8 cellular contexts compared by ENCODE assay signal in the genomic region with DNA sequence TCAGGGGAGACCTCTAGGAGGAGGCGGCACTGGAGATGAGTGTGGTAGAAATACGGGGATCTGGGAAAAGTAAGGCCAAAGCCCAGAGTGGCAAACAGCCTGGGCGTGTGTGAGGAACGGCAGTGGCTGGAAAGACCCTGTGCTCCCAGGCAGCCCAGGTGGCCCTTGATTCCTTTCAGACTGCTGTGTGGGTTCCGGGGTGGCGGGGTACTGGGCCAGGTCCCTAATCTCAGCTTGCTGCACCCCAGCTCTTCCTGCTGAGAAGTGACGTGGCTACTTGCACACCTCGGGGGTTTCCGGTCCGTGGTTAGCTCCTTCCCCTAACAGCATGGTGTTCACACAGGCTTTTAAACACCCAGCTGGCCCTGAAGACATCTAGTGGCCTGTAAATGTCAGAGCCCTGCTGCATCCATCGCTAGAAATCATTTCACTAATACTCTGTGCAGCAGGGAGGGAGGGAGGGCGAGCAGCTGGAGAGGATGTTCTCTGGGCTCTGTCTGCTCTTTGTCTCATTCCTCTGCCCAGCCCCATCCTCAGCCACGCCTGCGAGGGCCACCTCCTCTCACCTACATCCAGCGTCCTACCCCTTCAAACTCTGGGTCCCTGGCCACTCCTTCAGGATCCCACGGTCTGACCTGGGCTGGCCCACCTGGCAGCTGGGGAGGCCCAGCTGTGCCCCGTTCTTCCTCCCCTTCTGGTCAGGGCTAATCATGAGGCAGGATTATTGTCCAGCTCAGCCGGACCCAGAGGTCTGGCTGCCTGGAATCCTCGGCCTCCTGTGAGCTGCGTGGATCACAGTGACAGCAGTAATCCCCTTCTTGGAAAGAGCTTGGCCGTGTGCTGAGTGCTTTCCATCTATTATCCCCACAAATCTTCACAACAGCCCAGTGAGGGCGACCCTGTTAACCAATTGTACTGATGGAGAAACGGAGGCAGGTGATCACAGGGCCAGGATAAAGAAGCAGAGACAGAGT. TPM values are rescaled to one million over a fixed set of nuclear protein-coding genes. Genes with fewer than 3 reads are reported as not detected.
DNase-seq lines count a peak whose midpoint lies in the region; ATAC-seq lines count a peak whose summit lies in the region.

No MANE protein-coding gene starts in this region.

- no peak overlapping the region for H4K8ac ChIP-seq in mesenchymal stem cell (ENCODE audit: low read length)

- H3K27me3 Mint-ChIP-seq in activated CD4-positive, alpha-beta T cell treated with anti-CD3 and anti-CD28 coated beads, Interleukin-2, amount 10 ng/mL, durations not matched to agents 7 days and 5 days, result no peaks in the 10 kb centered on the region

- no peak overlapping the region for H2BK12ac ChIP-seq in mesenchymal stem cell (ENCODE audit: low read length in 2 of 2)

- H3K79me1 ChIP-seq in mesenchymal stem cell (replicated peaks; ENCODE audit: low read length, poor library complexity, severe bottlenecking), result peaks cover 30% of the 10 kb centered on the region

- no peak overlapping the region for H3K14ac ChIP-seq in mesenchymal stem cell (ENCODE audit: low read length in 2 of 2)

- no peak overlapping the region for H4K91ac ChIP-seq in mesenchymal stem cell (ENCODE audit: low read length)

- no peak overlapping the region for H3K4ac ChIP-seq in mesenchymal stem cell (ENCODE audit: low read depth in 1 of 2, low read length in 2 of 2)

- H3K27me3 ChIP-seq in mesenchymal stem cell (ENCODE audit: control insufficient read depth in 1 of 2, insufficient read depth in 1 of 2, low read length in 2 of 2), result no peaks in the 10 kb centered on the region

- H2AFZ ChIP-seq in mesenchymal stem cell (ENCODE audit: low read depth, low read length), result no peak overlapping the region

- H3K9me3 ChIP-seq in mesenchymal stem cell (ENCODE audit: control insufficient read depth, low read length), result no peaks in the 10 kb centered on the region

- POLR2A ChIA-PET in activated CD4-positive, alpha-beta T cell treated with anti-CD3 and anti-CD28 coated beads, Interleukin-2, amount 10 ng/mL, durations not matched to agents 7 days and 5 days (lab: Charles Lee), result interaction anchor here (1.0 to 1.7 kb wide), 2 partner anchors 31 to 37 kb away, joined by 3 to 8 read pairs; no protein-coding TSS in a partner anchor

- H2BK120ac ChIP-seq in mesenchymal stem cell (ENCODE audit: low read depth, low read length), result no peak overlapping the region

- H3K4me3 Mint-ChIP-seq in activated CD4-positive, alpha-beta T cell treated with anti-CD3 and anti-CD28 coated beads, Interleukin-2, amount 10 ng/mL, durations not matched to agents 7 days and 5 days, result peak overlapping the region; percentile 64

- no peak overlapping the region for H2AK5ac ChIP-seq in mesenchymal stem cell (ENCODE audit: low read length, severe bottlenecking)

- intact Hi-C loops in Right ventricle myocardium superior (cut with DNase I), result no loop called here

- 95% methylated on average over 21 of the region's 23 CpGs for WGBS in mesenchymal stem cell

- H3K27ac Mint-ChIP-seq in activated CD4-positive, alpha-beta T cell treated with anti-CD3 and anti-CD28 coated beads, Interleukin-2, amount 10 ng/mL, durations not matched to agents 7 days and 5 days, result peak overlapping the region; percentile 99

- H3K9ac ChIP-seq in mesenchymal stem cell (ENCODE audit: low read length), result no peak overlapping the region

- H3K36me3 ChIP-seq in mesenchymal stem cell (ENCODE audit: control insufficient read depth in 1 of 2, insufficient read depth in 2 of 2, low read depth in 1 of 2, low read length in 2 of 2), result peaks cover 47 to 60% of the 10 kb centered on the region in 2 experiments

- ATAC-seq in HG03196 (IDR thresholded peaks at IDR 0.05; ENCODE audit: unreplicated experiment) (peak; percentile 66), Right ventricle myocardium superior (ENCODE audit: poor library complexity) (no peak)

- no peak overlapping the region for H3K18ac ChIP-seq in mesenchymal stem cell (ENCODE audit: low read depth in 1 of 2, low read length in 2 of 2)

- no peaks in the 10 kb centered on the region for H3K9me3 Mint-ChIP-seq in activated CD4-positive, alpha-beta T cell treated with anti-CD3 and anti-CD28 coated beads, Interleukin-2, amount 10 ng/mL, durations not matched to agents 7 days and 5 days

- peak; percentile 92 for DNase-seq in GM19240 (ENCODE audit: insufficient read length, low spot score)
- peak; percentile 95 for DNase-seq in activated CD4-positive, alpha-beta T cell treated with anti-CD3 and anti-CD28 coated beads, Interleukin-2, amount 10 ng/mL, durations not matched to agents 7 days and 5 days
- peak; percentile 67 for DNase-seq in Right ventricle myocardium superior
- peak; percentile 78 to 79 for DNase-seq in stimulated activated CD8-positive, alpha-beta memory T cell treated with anti-CD3 and anti-CD28 coated beads, Interleukin-15, amount 100 ng/mL, for 48 hours (ENCODE audit: low read depth in 2 of 2)
- no peak for DNase-seq in mesenchymal stem cell
- no peak for DNase-seq in iPS-NIHi11 (ENCODE audit: low spot score)
- no peak for DNase-seq in HuH-7.5 (ENCODE audit: low spot score)

- H3K4me3 ChIP-seq in mesenchymal stem cell (ENCODE audit: insufficient read depth in 1 of 2, low read depth in 1 of 2, low read length in 2 of 2), result no peak overlapping the region

- no peak overlapping the region for H3K23ac ChIP-seq in mesenchymal stem cell (ENCODE audit: low read length in 2 of 2)

- H3K36me3 Mint-ChIP-seq in activated CD4-positive, alpha-beta T cell treated with anti-CD3 and anti-CD28 coated beads, Interleukin-2, amount 10 ng/mL, durations not matched to agents 7 days and 5 days (ENCODE audit: low read depth), result peaks cover 68% of the 10 kb centered on the region

- CTCF ChIA-PET in activated CD4-positive, alpha-beta T cell treated with anti-CD3 and anti-CD28 coated beads, Interleukin-2, amount 10 ng/mL, durations not matched to agents 7 days and 5 days (lab: Charles Lee), result interaction anchor here (0.6 to 5.9 kb wide), 20 partner anchors 8 to 334 kb away, joined by 3 to 29 read pairs (median 4); a partner anchor contains a TSS

- H3K4me2 ChIP-seq in mesenchymal stem cell (ENCODE audit: low read length, poor library complexity, severe bottlenecking), result no peak overlapping the region

- peaks cover 21% of the 10 kb centered on the region for H3K4me1 ChIP-seq in mesenchymal stem cell (ENCODE audit: control insufficient read depth, insufficient read depth, low read depth, low read length)

- H2BK5ac ChIP-seq in mesenchymal stem cell (ENCODE audit: low read depth, low read length, poor library complexity, severe bottlenecking), result no peak overlapping the region

- H2BK15ac ChIP-seq in mesenchymal stem cell (ENCODE audit: low read depth, poor library complexity, severe bottlenecking), result no peak overlapping the region

- H3K4me1 Mint-ChIP-seq in activated CD4-positive, alpha-beta T cell treated with anti-CD3 and anti-CD28 coated beads, Interleukin-2, amount 10 ng/mL, durations not matched to agents 7 days and 5 days, result peaks cover 75% of the 10 kb centered on the region

- H3K27ac ChIP-seq in mesenchymal stem cell (ENCODE audit: low read length, poor library complexity, severe bottlenecking), result no peak overlapping the region

RNA-seq across cellular contexts. Expression of a gene that starts 7.2 kb away (rescaled TPM):
- 10 to 100 TPM; 45.1 to 55.0 TPM for total RNA-seq in activated CD4-positive, alpha-beta T cell treated with anti-CD3 and anti-CD28 coated beads, Interleukin-2, amount 10 ng/mL, durations not matched to agents 7 days and 5 days
- 14.4 TPM for total RNA-seq in Right ventricle myocardium superior
- polyA plus RNA-seq in mesenchymal stem cell (2013, experiment 1 of 2), result 24.7 TPM
- polyA plus RNA-seq in mesenchymal stem cell (2013, experiment 2 of 2), result 24.1 TPM

RNA-seq across cellular contexts. Expression of a gene that starts 29.2 kb away (rescaled TPM):
- total RNA-seq in activated CD4-positive, alpha-beta T cell treated with anti-CD3 and anti-CD28 coated beads, Interleukin-2, amount 10 ng/mL, durations not matched to agents 7 days and 5 days, result 1 to 10 TPM; 2.4 to 3.0 TPM
- not detected for total RNA-seq in Right ventricle myocardium superior
- 0.03 TPM for polyA plus RNA-seq in mesenchymal stem cell (2013, experiment 1 of 2)
- not detected for polyA plus RNA-seq in mesenchymal stem cell (2013, experiment 2 of 2)

RNA-seq across cellular contexts. Expression of a gene that starts 46.0 kb away (rescaled TPM):
- total RNA-seq in activated CD4-positive, alpha-beta T cell treated with anti-CD3 and anti-CD28 coated beads, Interleukin-2, amount 10 ng/mL, durations not matched to agents 7 days and 5 days, result 10 to 100 TPM; 16.4 to 16.9 TPM
- total RNA-seq in Right ventricle myocardium superior, result 5.5 TPM
- polyA plus RNA-seq in mesenchymal stem cell (2013, experiment 1 of 2), result 8.1 TPM
- polyA plus RNA-seq in mesenchymal stem cell (2013, experiment 2 of 2), result 8.6 TPM

RNA-seq across cellular contexts. Expression of a gene that starts 56.4 kb away (rescaled TPM):
- 10 to 100 TPM; 25.9 to 26.9 TPM for total RNA-seq in activated CD4-positive, alpha-beta T cell treated with anti-CD3 and anti-CD28 coated beads, Interleukin-2, amount 10 ng/mL, durations not matched to agents 7 days and 5 days
- total RNA-seq in Right ventricle myocardium superior, result 15.7 TPM
- 21.8 TPM for polyA plus RNA-seq in mesenchymal stem cell (2013, experiment 1 of 2)
- polyA plus RNA-seq in mesenchymal stem cell (2013, experiment 2 of 2), result 21.8 TPM

Comparison
In these comparisons a context has a peak if more than half of its experiments do, and no peak if none do; other contexts are left out.
1. DNase-seq: peak in GM19240 (single experiment), activated CD4-positive, alpha-beta T cell treated with anti-CD3 and anti-CD28 coated beads, Interleukin-2, amount 10 ng/mL, durations not matched to agents 7 days and 5 days (single experiment), Right ventricle myocardium superior (single experiment) and stimulated activated CD8-positive, alpha-beta memory T cell treated with anti-CD3 and anti-CD28 coated beads, Interleukin-15, amount 100 ng/mL, for 48 hours (2 of 2); none in mesenchymal stem cell (single experiment), iPS-NIHi11 (single experiment) and HuH-7.5 (single experiment).